ENCODE assay signal across 8 cellular contexts in genomic region chr9:74953235-74953741, GRCh38. TPM values are rescaled to one million over a fixed set of nuclear protein-coding genes. Genes with fewer than 3 reads are reported as not detected.
DNase-seq lines count a peak whose midpoint lies in the region; ATAC-seq lines count a peak whose summit lies in the region.

No MANE protein-coding gene starts in this region.

- no peak for DNase-seq in activated T-helper 1 cell treated with anti-CD3 and anti-CD28 coated beads, Interleukin-12 subunit alpha, Interleukin-12 subunit beta, Interleukin-2, Interleukin-4 antibody, amounts not matched to agents 30 ng/mL and 10 ng/mL and 1 ng/mL, durations not matched to agents 14 hours and 24 hours and 36 hours (ENCODE audit: low spot score)
- no peak for DNase-seq in SKM-1 treated with dmso at 0.1 percent for 144 hours (lab: John Stamatoyannopoulos, UW; ENCODE audit: unreplicated experiment)
- DNase-seq in activated gamma-delta T cell treated with Interleukin-2 at 50 U/mL for 16 hours, result no peak
- DNase-seq in NCI-H1105 treated with DMSO at 0.1 percent for 48 hours (lab: John Stamatoyannopoulos, UW), result no peak

- peak overlapping the region; percentile 91 for H3K27ac Mint-ChIP-seq in activated T-helper 1 cell treated with anti-CD3 and anti-CD28 coated beads, Interleukin-12 subunit alpha, Interleukin-12 subunit beta, Interleukin-2, Interleukin-4 antibody, amounts not matched to agents 30 ng/mL and 10 ng/mL and 1 ng/mL, durations not matched to agents 14 hours and 24 hours and 36 hours
- peak overlapping the region; percentile 95 for H3K27ac Mint-ChIP-seq in stimulated activated memory B cell treated with anti-CD40 and anti-IgM and Interleukin-4, amounts not matched to agents 10 μg/mL and 1 μg/mL and 100 μg/mL, for 72 hours

- peak overlapping the region; percentile 90 for H3K4me3 Mint-ChIP-seq in activated T-helper 1 cell treated with anti-CD3 and anti-CD28 coated beads, Interleukin-12 subunit alpha, Interleukin-12 subunit beta, Interleukin-2, Interleukin-4 antibody, amounts not matched to agents 30 ng/mL and 10 ng/mL and 1 ng/mL, durations not matched to agents 14 hours and 24 hours and 36 hours
- peak overlapping the region; percentile 94 for H3K4me3 Mint-ChIP-seq in stimulated activated memory B cell treated with anti-CD40 and anti-IgM and Interleukin-4, amounts not matched to agents 10 μg/mL and 1 μg/mL and 100 μg/mL, for 72 hours

- H3K27ac ChIP-seq in iPS-18a (ENCODE audit: low read length), result no peak overlapping the region

- no peaks in the 10 kb centered on the region for H3K27me3 Mint-ChIP-seq in activated T-helper 1 cell treated with anti-CD3 and anti-CD28 coated beads, Interleukin-12 subunit alpha, Interleukin-12 subunit beta, Interleukin-2, Interleukin-4 antibody, amounts not matched to agents 30 ng/mL and 10 ng/mL and 1 ng/mL, durations not matched to agents 14 hours and 24 hours and 36 hours (ENCODE audit: insufficient read depth)
- H3K27me3 Mint-ChIP-seq in stimulated activated memory B cell treated with anti-CD40 and anti-IgM and Interleukin-4, amounts not matched to agents 10 μg/mL and 1 μg/mL and 100 μg/mL, for 72 hours, result no peaks in the 10 kb centered on the region

- intact Hi-C loops in activated T-helper 1 cell treated with anti-CD3 and anti-CD28 coated beads, Interleukin-12 subunit alpha, Interleukin-12 subunit beta, Interleukin-2, Interleukin-4 antibody, amounts not matched to agents 30 ng/mL and 10 ng/mL and 1 ng/mL, durations not matched to agents 14 hours and 24 hours and 36 hours (cut with micrococcal nuclease), result loop anchor here (1.0 to 2.0 kb wide), 4 partner anchors 50 to 194 kb away; no protein-coding TSS in a partner anchor

- H3K4me3 ChIP-seq in GM08714 (ENCODE audit: low read length) (peak overlapping the region; percentile 91), iPS-18a (ENCODE audit: low read length) (peak overlapping the region; percentile 75)

- no peaks in the 10 kb centered on the region for H3K36me3 ChIP-seq in iPS-18a (ENCODE audit: control insufficient read depth, low read depth, low read length)

- no peaks in the 10 kb centered on the region for H3K9me3 Mint-ChIP-seq in activated T-helper 1 cell treated with anti-CD3 and anti-CD28 coated beads, Interleukin-12 subunit alpha, Interleukin-12 subunit beta, Interleukin-2, Interleukin-4 antibody, amounts not matched to agents 30 ng/mL and 10 ng/mL and 1 ng/mL, durations not matched to agents 14 hours and 24 hours and 36 hours
- H3K9me3 Mint-ChIP-seq in stimulated activated memory B cell treated with anti-CD40 and anti-IgM and Interleukin-4, amounts not matched to agents 10 μg/mL and 1 μg/mL and 100 μg/mL, for 72 hours, result no peaks in the 10 kb centered on the region

- H3K4me1 ChIP-seq in iPS-18a (ENCODE audit: control insufficient read depth, low read depth, low read length), result peaks cover 5% of the 10 kb centered on the region

- ATAC-seq in HG02885 (IDR thresholded peaks at IDR 0.05; ENCODE audit: poor library complexity, unreplicated experiment), result peak; percentile 3
- ATAC-seq in stimulated activated memory B cell treated with anti-CD40 and anti-IgM and Interleukin-4, amounts not matched to agents 10 μg/mL and 1 μg/mL and 100 μg/mL, for 72 hours, result no peak

- H3K9me3 ChIP-seq in iPS-18a (ENCODE audit: control insufficient read depth, low read depth, low read length), result no peaks in the 10 kb centered on the region

- no peaks in the 10 kb centered on the region for H3K27me3 ChIP-seq in iPS-18a (ENCODE audit: control insufficient read depth, insufficient read depth, low read length)

- peaks cover 40% of the 10 kb centered on the region for H3K4me1 Mint-ChIP-seq in activated T-helper 1 cell treated with anti-CD3 and anti-CD28 coated beads, Interleukin-12 subunit alpha, Interleukin-12 subunit beta, Interleukin-2, Interleukin-4 antibody, amounts not matched to agents 30 ng/mL and 10 ng/mL and 1 ng/mL, durations not matched to agents 14 hours and 24 hours and 36 hours (ENCODE audit: low read depth)
- H3K4me1 Mint-ChIP-seq in stimulated activated memory B cell treated with anti-CD40 and anti-IgM and Interleukin-4, amounts not matched to agents 10 μg/mL and 1 μg/mL and 100 μg/mL, for 72 hours, result peaks cover 18% of the 10 kb centered on the region

- H3K9ac ChIP-seq in iPS-18a (ENCODE audit: low read length), result peak overlapping the region; percentile 78

- H3K36me3 Mint-ChIP-seq in activated T-helper 1 cell treated with anti-CD3 and anti-CD28 coated beads, Interleukin-12 subunit alpha, Interleukin-12 subunit beta, Interleukin-2, Interleukin-4 antibody, amounts not matched to agents 30 ng/mL and 10 ng/mL and 1 ng/mL, durations not matched to agents 14 hours and 24 hours and 36 hours (ENCODE audit: low read depth), result peaks cover 11% of the 10 kb centered on the region
- no peaks in the 10 kb centered on the region for H3K36me3 Mint-ChIP-seq in stimulated activated memory B cell treated with anti-CD40 and anti-IgM and Interleukin-4, amounts not matched to agents 10 μg/mL and 1 μg/mL and 100 μg/mL, for 72 hours

RNA-seq across cellular contexts. Expression of gene C9orf40, which starts 0.6 kb away (rescaled TPM):
- 18.1 and 18.3 TPM in 2 replicates for total RNA-seq in activated T-helper 1 cell treated with anti-CD3 and anti-CD28 coated beads, Interleukin-12 subunit alpha, Interleukin-12 subunit beta, Interleukin-2, Interleukin-4 antibody, amounts not matched to agents 30 ng/mL and 10 ng/mL and 1 ng/mL, durations not matched to agents 14 hours and 24 hours and 36 hours
